Comparison of ENCODE assay signal across 20 cellular contexts in the genomic region with DNA sequence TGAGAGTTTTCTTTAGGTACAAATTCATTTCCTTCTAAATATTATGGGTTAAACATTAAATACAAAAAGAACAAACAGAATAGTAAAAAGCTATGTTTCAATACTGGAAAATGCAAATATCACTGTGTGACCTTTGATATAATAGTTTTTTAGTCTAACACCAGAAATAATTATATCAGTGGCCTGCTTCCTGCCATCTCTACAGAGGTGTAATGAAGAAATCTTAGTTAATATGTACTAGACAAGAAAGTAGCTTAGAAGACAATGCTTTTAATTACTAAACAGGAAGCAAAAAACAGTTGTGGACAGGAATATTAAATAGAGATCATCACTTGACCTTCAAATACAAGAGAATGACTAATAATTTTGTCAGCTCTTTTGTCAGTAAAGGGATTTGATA. TPM values are rescaled to one million over a fixed set of nuclear protein-coding genes. Genes with fewer than 3 reads are reported as not detected.
A peak's percentile ranks its signal among the peaks of the same experiment; 100 is the strongest.
DNase-seq lines count a peak whose midpoint lies in the region; ATAC-seq, FAIRE-seq and TF ChIP-seq lines count a peak whose summit lies in the region.
"Had no signal": no experiment of that assay in that cellular context is flagged by ENCODE, and none has a peak within 500 bp of the region (broad histone marks: within the 10 kb centered on the region; RNA-seq: fewer than 3 reads in every experiment).

No MANE protein-coding gene starts in this region.

- peak; percentile 94 for ATAC-seq in GM19438 (IDR thresholded peaks at IDR 0.05; ENCODE audit: low read depth, unreplicated experiment)
- ATAC-seq in HG02798 (IDR thresholded peaks at IDR 0.05; ENCODE audit: poor library complexity, unreplicated experiment), result peak; percentile 82
- ATAC-seq in HG03460 (IDR thresholded peaks at IDR 0.05; ENCODE audit: unreplicated experiment), result peak; percentile 95
- no peak for ATAC-seq in heart right ventricle
- ATAC-seq: left colon; stimulated activated memory B cell treated with anti-CD40 and anti-IgM and Interleukin-4, amounts not matched to agents 10 μg/mL and 1 μg/mL and 100 μg/mL, for 72 hours had no signal

- no peaks in the 10 kb centered on the region for H3K4me1 ChIP-seq in heart right ventricle

- DNase-seq in GM18507 (ENCODE audit: extremely low spot score, insufficient read length, low read depth), result no peak
- no peak for DNase-seq in heart right ventricle
- no peak for DNase-seq in epidermal melanocyte (ENCODE audit: insufficient read length, low spot score)
- no peak for DNase-seq in middle frontal gyrus (ENCODE audit: extremely low spot score, low spot score)
- no peak for DNase-seq in Kasumi-1 (lab: John Stamatoyannopoulos, UW)
- DNase-seq: activated B cell treated with CpG ODN at 0.5 μM for 24 hours; activated CD8-positive, alpha-beta memory T cell treated with anti-CD3 and anti-CD28 coated beads, Interleukin-2, amount 50 U/mL, for 4 hours; cerebellar nuclear complex; head of caudate nucleus; left colon; naive B cell; NCI-H226; PC-9 had no signal

- no peaks in the 10 kb centered on the region for H3K36me3 ChIP-seq in heart right ventricle

- intact Hi-C loops in heart right ventricle (cut with DNase I), result no loop called here

- no peak for TF ChIP-seq CTCF in heart right ventricle (IDR thresholded peaks at IDR 0.05)

- no peak overlapping the region for H3K27ac ChIP-seq in heart right ventricle
- H3K27ac ChIP-seq: PC-9 had no signal

- H3K27me3 ChIP-seq in heart right ventricle, result no peaks in the 10 kb centered on the region

- H3K9me3 ChIP-seq in heart right ventricle, result no peaks in the 10 kb centered on the region

- peak; percentile 73 for FAIRE-seq in GM18507 (lab: Jason Lieb, UNC)
- FAIRE-seq: H54, urothelium cell line had no signal

- no peak overlapping the region for H3K4me3 ChIP-seq in heart right ventricle
- H3K4me3 ChIP-seq: PC-9 had no signal

RNA-seq across cellular contexts. Expression of gene LRRN3, which starts 47.4 kb away (rescaled TPM):
- total RNA-seq in heart right ventricle, result 10 to 100 TPM in 1 of 10 donors, 1 to 10 TPM in 5, under 1 TPM in 4; 0.30 to 16.4 (median 1.8) TPM
- 1 to 10 TPM; 1.2 to 5.3 TPM for polyA plus RNA-seq in heart right ventricle
- total RNA-seq: activated B cell treated with CpG ODN at 0.5 μM for 24 hours, PC-9, pulmonary artery endothelial cell had no signal

Comparison
In these comparisons a context has a peak if more than half of its experiments do, and no peak if none do; other contexts are left out.
1. ATAC-seq: peak in GM19438 (single experiment), HG02798 (single experiment) and HG03460 (single experiment); none in heart right ventricle (0 of 8).